ENCODE assay signal across 9 cellular contexts in the genomic region with DNA sequence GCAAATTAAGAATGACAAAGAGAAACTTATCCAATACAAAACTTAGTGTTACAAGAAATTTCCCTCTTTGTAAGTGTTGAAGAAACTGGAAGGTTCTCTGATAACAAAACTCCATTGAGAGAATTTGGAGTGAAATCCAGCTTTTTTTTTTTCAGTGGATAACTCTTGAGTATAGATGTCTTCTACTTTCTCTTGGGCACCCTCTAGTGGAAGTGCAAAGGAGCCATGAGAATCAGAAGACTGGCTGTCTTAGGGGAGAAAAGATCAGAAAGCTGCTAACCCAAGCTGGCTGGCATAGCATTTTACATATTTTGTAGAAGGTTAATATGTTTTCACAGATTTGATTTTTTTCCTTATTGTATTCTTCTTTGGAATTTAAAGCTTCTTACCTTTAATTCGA.
A peak's percentile ranks its signal among the peaks of the same experiment; 100 is the strongest.
DNase-seq lines count a peak whose midpoint lies in the region; ATAC-seq, FAIRE-seq and TF ChIP-seq lines count a peak whose summit lies in the region.
"Had no signal": no experiment of that assay in that cellular context is flagged by ENCODE, and none has a peak within 500 bp of the region (broad histone marks: within the 10 kb centered on the region; RNA-seq: fewer than 3 reads in every experiment).

No MANE protein-coding gene starts in this region.

- H3K14ac ChIP-seq in H1 (ENCODE audit: insufficient read length): no peak overlapping the region

- no peaks in the 10 kb centered on the region for H3K23me2 ChIP-seq in H1 (ENCODE audit: low read depth, low read length)

- no peak overlapping the region for H4K91ac ChIP-seq in H1 (replicated peaks; ENCODE audit: insufficient read length, low read length)

- H3K4me1 ChIP-seq in H1 (replicated peaks in 1 of 4; ENCODE audit: control insufficient read depth in 3 of 4, insufficient read depth in 4 of 4, low read length in 3 of 4): no peaks in the 10 kb centered on the region

- H2BK12ac ChIP-seq in H1 (ENCODE audit: low read depth, low read length): no peak overlapping the region

- H4K8ac ChIP-seq in H1 (ENCODE audit: extremely low read depth, insufficient read depth, low read length): no peak overlapping the region

- no peaks in the 10 kb centered on the region for H3K9me3 ChIP-seq in H1 (ENCODE audit: insufficient read depth in 2 of 2, low read depth in 1 of 2, low read length in 1 of 2)
- H3K9me3 ChIP-seq: thoracic aorta had no signal

- H3K27ac ChIP-seq in 22Rv1 (no peak overlapping the region), H1 (ENCODE audit: low read depth, low read length) (no peak overlapping the region)
- H3K27ac ChIP-seq: thoracic aorta had no signal

- no peak overlapping the region for H2AFZ ChIP-seq in H1 (ENCODE audit: low read length)

- no peak for FAIRE-seq in H1 (lab: Jason Lieb, UNC)

- no peak overlapping the region for H3K4me2 ChIP-seq in H1 (ENCODE audit: insufficient read depth in 1 of 2, low read depth in 2 of 2, low read length in 2 of 2)

- peak; percentile 37 to 53; a peak in 3 of 4 replicates for TF ChIP-seq RAD21 in H1 (IDR thresholded peaks at IDR 0.05 in 1 of 2, conservative IDR thresholded peaks at IDR 0.05 in 1 of 2; ENCODE audit: low read depth in 2 of 2, low read length in 2 of 2)

- no peaks in the 10 kb centered on the region for H3K27me3 ChIP-seq in H1 (replicated peaks in 1 of 4; ENCODE audit: control insufficient read depth in 3 of 4, extremely low read depth in 1 of 4, insufficient read depth in 3 of 4, low read length in 3 of 4)

- no peak overlapping the region for H2BK20ac ChIP-seq in H1 (ENCODE audit: low read length)

- H2AK5ac ChIP-seq in H1 (ENCODE audit: low read depth, low read length): no peak overlapping the region

- no peak for TF ChIP-seq EP300 in H1 (IDR thresholded peaks at IDR 0.05; ENCODE audit: borderline replicate concordance in 1 of 2, low read depth in 2 of 2, low read length in 2 of 2)

- intact Hi-C loops in left cardiac atrium (cut with DNase I): no loop called here

- no peak overlapping the region for H3K23ac ChIP-seq in H1 (ENCODE audit: insufficient read length)

- no peaks in the 10 kb centered on the region for H3K9me3 Mint-ChIP-seq in activated T-cell treated with anti-CD3 and anti-CD28 coated beads, Interleukin-2, amount 50 U/mL, for 4 hours

- no peak overlapping the region for H3K4me3 Mint-ChIP-seq in activated T-cell treated with anti-CD3 and anti-CD28 coated beads, Interleukin-2, amount 50 U/mL, for 4 hours

- TF ChIP-seq POLR2A in H1 (IDR thresholded peaks at IDR 0.05; ENCODE audit: control extremely low read depth in 1 of 2, low read depth in 2 of 2, low read length in 2 of 2): no peak

- CTCF ChIA-PET in GM10248 (lab: Yijun Ruan, JAX) (interaction anchor here (1.1 to 1.8 kb wide), 7 partner anchors 10 to 1283 kb away, joined by 3 to 4 read pairs (median 3); no protein-coding TSS in a partner anchor), H1 (lab: Charles Lee; ENCODE audit: partially characterized antibody) (interaction anchor here (0.6 to 4.8 kb wide), 34 partner anchors 10 to 1328 kb away, joined by 3 to 31 read pairs (median 4); no protein-coding TSS in a partner anchor)

- no peaks in the 10 kb centered on the region for H4K20me1 ChIP-seq in H1 (replicated peaks in 1 of 2; ENCODE audit: control insufficient read depth in 1 of 2, insufficient read depth in 2 of 2, low read length in 2 of 2)

- H3K4me3 ChIP-seq in H1 (ENCODE audit: extremely low read depth in 1 of 4, insufficient read depth in 2 of 4, low read depth in 3 of 4, low read length in 4 of 4): no peak overlapping the region
- H3K4me3 ChIP-seq: thoracic aorta had no signal

- H3K27me3 Mint-ChIP-seq in activated T-cell treated with anti-CD3 and anti-CD28 coated beads, Interleukin-2, amount 50 U/mL, for 4 hours (ENCODE audit: low read depth): no peaks in the 10 kb centered on the region

- no peak overlapping the region for H2BK5ac ChIP-seq in H1 (ENCODE audit: low read depth, low read length)

- DNase-seq in GM10248 (ENCODE audit: extremely low spot score) (no peak), NCI-H2171 treated with DMSO at 0.1 percent for 48 hours (lab: John Stamatoyannopoulos, UW) (peak; percentile 48), H1 (ENCODE audit: low read depth in 1 of 2, low spot score in 2 of 2) (no peak), left cardiac atrium (no peak)
- no peak for DNase-seq in stimulated activated naive CD8-positive, alpha-beta T cell treated with anti-CD3 and anti-CD28 coated beads, Interleukin-15, Interleukin-2, amounts not matched to agents 100 U/mL and 50 U/mL, for 24 hours
- DNase-seq in activated T-cell treated with anti-CD3 and anti-CD28 coated beads, Interleukin-2, amount 50 U/mL, for 4 hours: no peak

- no peaks in the 10 kb centered on the region for H3K79me1 ChIP-seq in H1 (ENCODE audit: low read depth, low read length)

- peak; percentile 86 for TF ChIP-seq CTCF in 22Rv1 (IDR thresholded peaks at IDR 0.05)
- TF ChIP-seq CTCF in GM10248 (IDR thresholded peaks at IDR 0.05; ENCODE audit: control extremely low read depth, extremely low read depth, low read depth, missing control alignments): peak; percentile 39
- peak in 2 of 3 experiments; percentile 51 to 59; a peak in 3 of 4 replicates for TF ChIP-seq CTCF in H1 (IDR thresholded peaks at IDR 0.05; ENCODE audit: control extremely low read depth in 1 of 3, insufficient read depth in 1 of 3, low read depth in 1 of 3, low read length in 3 of 3)

- no peak overlapping the region for H3K4ac ChIP-seq in H1 (replicated peaks; ENCODE audit: insufficient read length, low read depth, low read length)

- no peak overlapping the region for H4K5ac ChIP-seq in H1 (ENCODE audit: insufficient read length, low read depth, low read length)

- WGBS in H1 (ENCODE audit: extremely low coverage in 1 of 2, insufficient coverage in 1 of 2, insufficient read length in 1 of 2, insufficient replicate concordance in 2 of 2, low coverage in 1 of 2, low lambda C conversion rate in 2 of 2, missing lambda C conversion rate in 1 of 2), 2 experiments: 39% methylated on average over 1 of the region's 1 CpG; no CpG with 5 or more reads in 1 of the 2 experiments

- no peaks in the 10 kb centered on the region for H3K36me3 ChIP-seq in H1 (ENCODE audit: control insufficient read depth in 2 of 4, insufficient read depth in 4 of 4, low read length in 3 of 4)
- H3K36me3 ChIP-seq: thoracic aorta had no signal

- no peaks in the 10 kb centered on the region for H3K4me1 Mint-ChIP-seq in activated T-cell treated with anti-CD3 and anti-CD28 coated beads, Interleukin-2, amount 50 U/mL, for 4 hours (ENCODE audit: low read depth)

- H3K56ac ChIP-seq in H1 (replicated peaks; ENCODE audit: insufficient read length, low read depth, low read length): no peak overlapping the region

- no peak overlapping the region for H2BK15ac ChIP-seq in H1 (ENCODE audit: low read length)

- H3K9ac ChIP-seq in H1 (replicated peaks in 1 of 4; ENCODE audit: extremely low read depth in 1 of 4, low read depth in 3 of 4, low read length in 3 of 4): no peak overlapping the region

- POLR2A ChIA-PET in GM10248 (lab: Yijun Ruan, JAX) (no interaction called here), H1 (lab: Charles Lee; ENCODE audit: partially characterized antibody) (interaction anchor here (0.7 kb wide), 1 partner anchor 9 kb away, joined by 4 read pairs; no protein-coding TSS in a partner anchor)

- H3K36me3 Mint-ChIP-seq in activated T-cell treated with anti-CD3 and anti-CD28 coated beads, Interleukin-2, amount 50 U/mL, for 4 hours (ENCODE audit: insufficient read depth): no peaks in the 10 kb centered on the region

- H3K79me2 ChIP-seq in H1 (ENCODE audit: control insufficient read depth in 1 of 2, insufficient read depth in 2 of 2, low read length in 2 of 2): no peaks in the 10 kb centered on the region

- H2BK120ac ChIP-seq in H1 (replicated peaks; ENCODE audit: low read depth, low read length): no peak overlapping the region

- H3K18ac ChIP-seq in H1 (ENCODE audit: extremely low read depth, low read length): no peak overlapping the region

- ATAC-seq in stimulated activated naive CD8-positive, alpha-beta T cell treated with anti-CD3 and anti-CD28 coated beads, Interleukin-15, Interleukin-2, amounts not matched to agents 100 U/mL and 50 U/mL, for 24 hours: no peak
- ATAC-seq in GM19463 (IDR thresholded peaks at IDR 0.05; ENCODE audit: unreplicated experiment) (no peak), left cardiac atrium (no peak)
- ATAC-seq in activated T-cell treated with anti-CD3 and anti-CD28 coated beads, Interleukin-2, amount 50 U/mL, for 4 hours: no peak

TF ChIP-seq in H1, 55 proteins besides CTCF, POLR2A, EP300 and RAD21:
- TF ChIP-seq SIN3A (conservative IDR thresholded peaks at IDR 0.05 in 1 of 2, IDR thresholded peaks at IDR 0.05 in 1 of 2; ENCODE audit: low read depth in 1 of 2, low read length in 2 of 2) (no peak), POU5F1 (IDR thresholded peaks at IDR 0.05; ENCODE audit: low read depth, low read length) (no peak), SUZ12 (IDR thresholded peaks at IDR 0.05; ENCODE audit: low read length) (no peak), SRF (IDR thresholded peaks at IDR 0.05; ENCODE audit: low read depth, low read length) (no peak), CTBP2 (IDR thresholded peaks at IDR 0.05; ENCODE audit: borderline replicate concordance, insufficient read depth, insufficient read length, low read length) (no peak), CHD1 (IDR thresholded peaks at IDR 0.05; ENCODE audit: low read depth, low read length) (no peak), EGR1 (IDR thresholded peaks at IDR 0.05; ENCODE audit: borderline replicate concordance, low read depth, low read length) (no peak), RFX5 (IDR thresholded peaks at IDR 0.05; ENCODE audit: borderline replicate concordance, low read depth, low read length) (no peak), RBBP5 (IDR thresholded peaks at IDR 0.05; ENCODE audit: borderline replicate concordance, low read depth, low read length) (no peak), POLR2AphosphoS5 (IDR thresholded peaks at IDR 0.05; ENCODE audit: low read depth, low read length) (no peak), BRCA1 (IDR thresholded peaks at IDR 0.05; ENCODE audit: low read depth, low read length) (no peak), SAP30 (IDR thresholded peaks at IDR 0.05; ENCODE audit: insufficient read depth, insufficient replicate concordance, low read length) (no peak)
- TF ChIP-seq, protein P1, sequence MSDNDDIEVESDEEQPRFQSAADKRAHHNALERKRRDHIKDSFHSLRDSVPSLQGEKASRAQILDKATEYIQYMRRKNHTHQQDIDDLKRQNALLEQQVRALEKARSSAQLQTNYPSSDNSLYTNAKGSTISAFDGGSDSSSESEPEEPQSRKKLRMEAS (IDR thresholded peaks at IDR 0.05): no peak
- TF ChIP-seq, protein P2, sequence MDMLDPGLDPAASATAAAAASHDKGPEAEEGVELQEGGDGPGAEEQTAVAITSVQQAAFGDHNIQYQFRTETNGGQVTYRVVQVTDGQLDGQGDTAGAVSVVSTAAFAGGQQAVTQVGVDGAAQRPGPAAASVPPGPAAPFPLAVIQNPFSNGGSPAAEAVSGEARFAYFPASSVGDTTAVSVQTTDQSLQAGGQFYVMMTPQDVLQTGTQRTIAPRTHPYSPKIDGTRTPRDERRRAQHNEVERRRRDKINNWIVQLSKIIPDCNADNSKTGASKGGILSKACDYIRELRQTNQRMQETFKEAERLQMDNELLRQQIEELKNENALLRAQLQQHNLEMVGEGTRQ (IDR thresholded peaks at IDR 0.05; ENCODE audit: low read length): no peak
